ENCODE assay signal across 24 cellular contexts in the genomic region with DNA sequence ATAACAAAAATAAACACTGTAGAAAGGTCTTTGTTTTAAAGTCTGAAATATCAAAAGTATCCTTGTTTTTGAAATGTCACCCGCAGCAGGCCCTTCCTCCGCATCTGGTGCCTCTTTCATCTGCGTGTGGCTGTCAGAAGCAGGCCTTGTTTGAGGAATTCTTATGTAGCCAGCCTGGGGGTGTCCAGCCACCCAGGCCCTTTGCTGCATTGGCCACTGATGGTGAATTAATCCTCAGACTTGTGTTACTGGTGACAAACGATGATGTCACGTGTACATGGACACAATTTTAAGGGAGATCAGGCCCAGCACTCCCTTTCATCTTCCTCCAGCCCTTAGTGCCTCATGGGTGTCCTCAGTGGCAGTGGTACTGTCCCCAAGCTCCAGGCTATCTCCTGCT.
"Had no signal": no experiment of that assay in that cellular context is flagged by ENCODE, and none has a peak within 500 bp of the region (broad histone marks: within the 10 kb centered on the region; RNA-seq: fewer than 3 reads in every experiment).

No MANE protein-coding gene starts in this region.

- H3K27me3 ChIP-seq: gastrocnemius medialis, heart right ventricle, ovary, sigmoid colon had no signal

- DNase-seq: activated CD4-positive, alpha-beta T cell treated with anti-CD3 and anti-CD28 coated beads, Interleukin-2, amount 10 ng/mL, durations not matched to agents 7 days and 5 days; activated CD8-positive, alpha-beta T cell treated with anti-CD3 and anti-CD28 coated beads, Interleukin-2, amount 10 ng/mL, durations not matched to agents 7 days and 5 days; activated naive CD4-positive, alpha-beta T cell treated with anti-CD3 and anti-CD28 coated beads for 36 hours; activated T-cell treated with anti-CD3 and anti-CD28 coated beads, Interleukin-2, amount 50 U/mL, for 24 hours; central memory CD4-positive, alpha-beta T cell; cortex of kidney; effector CD4-positive, alpha-beta T cell; gastrocnemius medialis; heart right ventricle; immature natural killer cell; kidney glomerular epithelial cell; left ventricle myocardium superior; mucosa of descending colon; naive B cell; ovary; sigmoid colon; stimulated activated CD4-positive, alpha-beta T cell treated with anti-CD3 and anti-CD28 coated beads, Interleukin-4, amount 100 ng/mL, for 24 hours; stimulated activated naive CD4-positive, alpha-beta T cell; T-helper 1 cell; T1000 had no signal

- H3K27ac ChIP-seq: heart right ventricle, ovary, sigmoid colon had no signal

- H3K36me3 Mint-ChIP-seq: brain, immature natural killer cell, naive B cell, type B pancreatic cell had no signal

- ATAC-seq: activated CD4-positive, CD25-positive, alpha-beta regulatory T cell treated with anti-CD3 and anti-CD28 coated beads, Interleukin-2, amount 50 U/mL, for 24 hours; activated CD8-positive, alpha-beta T cell treated with anti-CD3 and anti-CD28 coated beads, Interleukin-2, amount 10 ng/mL, durations not matched to agents 7 days and 5 days; gastrocnemius medialis; heart right ventricle; left ventricle myocardium superior; mucosa of descending colon had no signal

- H3K4me3 Mint-ChIP-seq: activated CD4-positive, alpha-beta T cell treated with anti-CD3 and anti-CD28 coated beads, Interleukin-2, amount 10 ng/mL, durations not matched to agents 7 days and 5 days; activated CD8-positive, alpha-beta T cell treated with anti-CD3 and anti-CD28 coated beads, Interleukin-2, amount 10 ng/mL, durations not matched to agents 7 days and 5 days; activated naive CD4-positive, alpha-beta T cell treated with anti-CD3 and anti-CD28 coated beads for 36 hours; activated T-cell treated with anti-CD3 and anti-CD28 coated beads, Interleukin-2, amount 50 U/mL, for 24 hours; brain; immature natural killer cell; memory B cell; naive B cell; type B pancreatic cell had no signal

- H3K36me3 ChIP-seq: gastrocnemius medialis, heart right ventricle, ovary, sigmoid colon had no signal

- H3K9me3 ChIP-seq: gastrocnemius medialis, heart right ventricle, mucosa of descending colon, ovary, sigmoid colon had no signal

- H3K27me3 Mint-ChIP-seq: activated T-cell treated with anti-CD3 and anti-CD28 coated beads, Interleukin-2, amount 50 U/mL, for 24 hours; naive B cell had no signal

- H3K9me3 Mint-ChIP-seq: activated CD4-positive, alpha-beta T cell treated with anti-CD3 and anti-CD28 coated beads, Interleukin-2, amount 10 ng/mL, durations not matched to agents 7 days and 5 days; activated naive CD4-positive, alpha-beta T cell treated with anti-CD3 and anti-CD28 coated beads for 36 hours; activated T-cell treated with anti-CD3 and anti-CD28 coated beads, Interleukin-2, amount 50 U/mL, for 24 hours; immature natural killer cell; memory B cell; naive B cell; type B pancreatic cell had no signal

- H3K27ac Mint-ChIP-seq: activated CD4-positive, alpha-beta T cell treated with anti-CD3 and anti-CD28 coated beads, Interleukin-2, amount 10 ng/mL, durations not matched to agents 7 days and 5 days; activated CD8-positive, alpha-beta T cell treated with anti-CD3 and anti-CD28 coated beads, Interleukin-2, amount 10 ng/mL, durations not matched to agents 7 days and 5 days; activated naive CD4-positive, alpha-beta T cell treated with anti-CD3 and anti-CD28 coated beads for 36 hours; activated T-cell treated with anti-CD3 and anti-CD28 coated beads, Interleukin-2, amount 50 U/mL, for 24 hours; immature natural killer cell; memory B cell; type B pancreatic cell had no signal

- H3K4me3 ChIP-seq: gastrocnemius medialis, heart right ventricle, mucosa of descending colon, ovary, sigmoid colon had no signal
